ENCODE assay signal across 8 cellular contexts in genomic region chrX:51802917-51803688, GRCh38. TPM values are rescaled to one million over a fixed set of nuclear protein-coding genes. Genes with fewer than 3 reads are reported as not detected.
DNase-seq lines count a peak whose midpoint lies in the region; ATAC-seq lines count a peak whose summit lies in the region.

No MANE protein-coding gene starts in this region.

- no peaks in the 10 kb centered on the region for H3K9me3 ChIP-seq in ectodermal cell (ENCODE audit: control insufficient read depth, low read length)

- peak; percentile 12 for DNase-seq in DMS 273 (lab: John Stamatoyannopoulos, UW; ENCODE audit: unreplicated experiment)
- no peak for DNase-seq in DMS 273 treated with DMSO at 0.1 percent for 48 hours (lab: John Stamatoyannopoulos, UW)
- DNase-seq in NCI-H345 treated with DMSO at 0.1 percent for 48 hours (lab: John Stamatoyannopoulos, UW; ENCODE audit: unreplicated experiment), result peak; percentile 62
- DNase-seq in activated CD4-positive, alpha-beta T cell treated with anti-CD3 and anti-CD28 coated beads, Interleukin-2, amount 50 U/mL, for 4 hours, result peak; percentile 27 to 34
- DNase-seq in memory B cell (ENCODE audit: low spot score in 2 of 2), result peak; percentile 18 to 34
- peak; percentile 29 for DNase-seq in stimulated activated CD8-positive, alpha-beta memory T cell treated with anti-CD3 and anti-CD28 coated beads, Interleukin-12 subunit alpha, Interleukin-12 subunit beta, amount 100 ng/mL, for 4 hours (ENCODE audit: low read depth)

- peak overlapping the region; percentile 94 for H3K4me3 Mint-ChIP-seq in memory B cell

- peak overlapping the region; percentile 36 for H3K27ac ChIP-seq in ectodermal cell (ENCODE audit: insufficient read depth, low read depth, low read length, poor library complexity, severe bottlenecking)

- no peaks in the 10 kb centered on the region for H3K4me1 ChIP-seq in ectodermal cell (ENCODE audit: control insufficient read depth, insufficient read depth, low read length)

- H3K27ac Mint-ChIP-seq in memory B cell, result peak overlapping the region; percentile 89

- H3K4me3 ChIP-seq in ectodermal cell (ENCODE audit: insufficient read depth, low read depth, low read length), result peak overlapping the region; percentile 62

- H3K4me1 Mint-ChIP-seq in memory B cell, result peaks cover 15% of the 10 kb centered on the region

- no peaks in the 10 kb centered on the region for H3K36me3 ChIP-seq in ectodermal cell (ENCODE audit: control insufficient read depth, insufficient read depth, low read length)

- no peaks in the 10 kb centered on the region for H3K27me3 ChIP-seq in ectodermal cell (ENCODE audit: control insufficient read depth, insufficient read depth, low read length, poor library complexity, severe bottlenecking)

- no peaks in the 10 kb centered on the region for H3K27me3 Mint-ChIP-seq in memory B cell

- H3K9me3 Mint-ChIP-seq in memory B cell, result no peaks in the 10 kb centered on the region

- WGBS in ectodermal cell, 2 experiments, result 1 to 2% methylated on average over 16 to 25 of the region's 26 CpGs

- ATAC-seq in HG03039 (IDR thresholded peaks at IDR 0.05; ENCODE audit: unreplicated experiment), result peak; percentile 95
- ATAC-seq in memory B cell (ENCODE audit: low read depth), result peak; percentile 84

- peaks cover 9% of the 10 kb centered on the region for H3K36me3 Mint-ChIP-seq in memory B cell

RNA-seq across cellular contexts. Expression of gene GSPT2, which starts 59.9 kb away (rescaled TPM):
- polyA plus RNA-seq in ectodermal cell (2013, experiment 1 of 4), result 34.3 TPM
- polyA plus RNA-seq in ectodermal cell (2013, experiment 2 of 4), result 36.5 TPM
- polyA plus RNA-seq in ectodermal cell (2013, experiment 3 of 4), result 31.4 TPM
- polyA plus RNA-seq in ectodermal cell (2013, experiment 4 of 4), result 33.7 TPM
